In genomic region chr22:33124471-33124870, GRCh38 we compare ENCODE assay signal across 27 cellular contexts.
"Had no signal": no experiment of that assay in that cellular context is flagged by ENCODE, and none has a peak within 500 bp of the region (broad histone marks: within the 10 kb centered on the region; RNA-seq: fewer than 3 reads in every experiment).

No MANE protein-coding gene starts in this region.

- H3K36me3 ChIP-seq: left lung, lower lobe of right lung, neural progenitor cell, neutrophil, ovary, right atrium auricular region, right lobe of liver, stomach, thyroid gland, transverse colon, upper lobe of right lung had no signal

- H3K9ac ChIP-seq: neural progenitor cell had no signal

- H3K4me1 ChIP-seq: left lung, lower lobe of right lung, neural progenitor cell, right atrium auricular region, right lobe of liver, stomach, testis, thyroid gland, transverse colon, upper lobe of right lung had no signal

- H2AFZ ChIP-seq: neural progenitor cell had no signal

- H3K9me3 ChIP-seq: left lung, lower lobe of right lung, neutrophil, ovary, right atrium auricular region, right lobe of liver, stomach, testis, thyroid gland, transverse colon, upper lobe of right lung had no signal

- H3K4me2 ChIP-seq: neural progenitor cell had no signal

- H3K27me3 ChIP-seq: left lung, neutrophil, ovary, right atrium auricular region, right lobe of liver, testis, thyroid gland, transverse colon, upper lobe of right lung had no signal

- DNase-seq: hippocampal formation; kidney; left colon; left lung; lower lobe of right lung; mesendoderm; naive B cell; natural killer cell; nephron progenitor cell; occipital lobe; ovary; right lobe of liver; stimulated activated CD4-positive, alpha-beta T cell treated with anti-CD3 and anti-CD28 coated beads, Interleukin-12 subunit alpha, Interleukin-12 subunit beta, amount 100 ng/mL, for 4 hours; stimulated activated CD4-positive, alpha-beta T cell treated with anti-CD3 and anti-CD28 coated beads, Interleukin-15, amount 100 ng/mL, for 24 hours; stimulated activated CD4-positive, alpha-beta T cell treated with anti-CD3 and anti-CD28 coated beads, Interleukin-2, amount 100 ng/mL, for 24 hours; stimulated activated CD4-positive, alpha-beta T cell treated with anti-CD3 and anti-CD28 coated beads, Interleukin-4, amount 100 ng/mL, for 1 hour; stimulated activated naive B cell treated with anti-CD40 and anti-IgM and Interleukin-4, amounts not matched to agents 10 μg/mL and 1 μg/mL and 100 μg/mL, for 72 hours; stimulated activated naive CD8-positive, alpha-beta T cell treated with anti-CD3 and anti-CD28 coated beads, Interleukin-15, Interleukin-2, amounts not matched to agents 100 U/mL and 50 U/mL, for 24 hours; stomach; testis; transverse colon; upper lobe of right lung had no signal

- FAIRE-seq: kidney had no signal

- H3K27ac ChIP-seq: left lung, lower lobe of right lung, neural progenitor cell, neutrophil, ovary, right atrium auricular region, right lobe of liver, skin epidermis, stomach, testis, thyroid gland, transverse colon, upper lobe of right lung had no signal

- ATAC-seq: left colon; left lung; lower lobe of right lung; natural killer cell; right lobe of liver; stimulated activated naive B cell treated with anti-CD40 and anti-IgM and Interleukin-4, amounts not matched to agents 10 μg/mL and 1 μg/mL and 100 μg/mL, for 72 hours; stimulated activated naive CD8-positive, alpha-beta T cell treated with anti-CD3 and anti-CD28 coated beads, Interleukin-15, Interleukin-2, amounts not matched to agents 100 U/mL and 50 U/mL, for 24 hours; upper lobe of right lung had no signal

- H3K4me3 ChIP-seq: left lung, lower lobe of right lung, neural progenitor cell, ovary, right atrium auricular region, right lobe of liver, skin epidermis, stomach, testis, thyroid gland, transverse colon, upper lobe of right lung had no signal
